In the genomic region with DNA sequence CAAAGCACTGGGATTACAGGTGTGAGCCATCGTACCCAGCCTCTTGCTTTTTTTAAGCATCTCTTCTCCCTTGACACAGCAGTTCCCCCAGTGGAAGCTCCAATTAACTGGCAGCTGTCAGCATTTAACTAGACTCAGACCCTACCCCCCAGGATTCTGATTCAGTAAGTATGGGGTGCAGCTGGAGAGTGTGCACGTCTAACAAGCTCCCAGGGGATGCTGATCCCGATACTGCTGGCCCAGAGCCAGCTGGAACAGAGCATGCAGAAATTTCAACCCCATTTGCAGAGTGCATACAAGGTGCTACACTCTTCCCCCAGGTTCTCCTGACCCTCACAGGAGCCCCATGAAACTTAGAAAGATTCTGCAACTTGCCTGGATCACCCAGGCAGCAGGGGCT, we compare ENCODE assay signal across 18 cellular contexts. TPM values are rescaled to one million over a fixed set of nuclear protein-coding genes. Genes with fewer than 3 reads are reported as not detected.
"Had no signal": no experiment of that assay in that cellular context is flagged by ENCODE, and none has a peak within 500 bp of the region (broad histone marks: within the 10 kb centered on the region; RNA-seq: fewer than 3 reads in every experiment).

No MANE protein-coding gene starts in this region.

- H3K9me3 ChIP-seq: ascending aorta, lower lobe of right lung, thoracic aorta had no signal

- DNase-seq: activated B cell treated with CpG ODN at 0.5 μM for 24 hours; activated CD4-positive, alpha-beta T cell treated with anti-CD3 and anti-CD28 coated beads, Interleukin-2, amount 10 ng/mL, durations not matched to agents 24 days and 14 days; activated naive CD4-positive, alpha-beta T cell treated with Interleukin-2 at 50 U/mL for 16 hours; activated naive CD8-positive, alpha-beta T cell treated with anti-CD3 and anti-CD28 coated beads, Interleukin-2, amount 50 U/mL, for 24 hours; left cardiac atrium; lower lobe of right lung; midbrain; retina; stimulated activated CD4-positive, alpha-beta T cell treated with anti-CD3 and anti-CD28 coated beads, Interleukin-15, amount 100 ng/mL, for 24 hours; stimulated activated CD4-positive, alpha-beta T cell treated with anti-CD3 and anti-CD28 coated beads, Interleukin-4, amount 100 ng/mL, for 24 hours; stimulated activated naive CD8-positive, alpha-beta T cell treated with anti-CD3 and anti-CD28 coated beads, Interleukin-15, amount 100 ng/mL, for 72 hours had no signal

- H3K36me3 ChIP-seq: ascending aorta, lower lobe of right lung, thoracic aorta had no signal

- H3K27me3 ChIP-seq: ascending aorta had no signal

- H3K4me1 ChIP-seq: ascending aorta, lower lobe of right lung, parathyroid adenoma had no signal

- ATAC-seq: activated naive CD8-positive, alpha-beta T cell treated with anti-CD3 and anti-CD28 coated beads, Interleukin-2, amount 50 U/mL, for 24 hours; esophagus mucosa; left cardiac atrium; lower lobe of right lung; stimulated activated naive CD8-positive, alpha-beta T cell treated with anti-CD3 and anti-CD28 coated beads, Interleukin-15, amount 100 ng/mL, for 72 hours had no signal

- H3K4me3 ChIP-seq: ascending aorta, lower lobe of right lung, thoracic aorta had no signal

- H3K27ac ChIP-seq: ascending aorta, lower lobe of right lung, parathyroid adenoma, thoracic aorta had no signal

RNA-seq across cellular contexts. Expression of a gene that starts 27.7 kb away (rescaled TPM):
- total RNA-seq: activated B cell treated with CpG ODN at 0.5 μM for 24 hours; activated CD4-positive, alpha-beta T cell treated with anti-CD3 and anti-CD28 coated beads, Interleukin-2, amount 10 ng/mL, durations not matched to agents 24 days and 14 days; ascending aorta; bronchial epithelial cell; chondrocyte; fibroblast of villous mesenchyme; thoracic aorta had no signal
